ENCODE assay signal across 8 cellular contexts in genomic region chr4:112705891-112706839, GRCh38.
A peak's percentile ranks its signal among the peaks of the same experiment; 100 is the strongest.
DNase-seq lines count a peak whose midpoint lies in the region; ATAC-seq and TF ChIP-seq lines count a peak whose summit lies in the region.
"Not testable (repeated sequence)": the region's sequence is repeated elsewhere in the genome, so short reads cannot be mapped to it uniquely, and the experiment has no call there.

No MANE protein-coding gene starts in this region.

- DNase-seq in GM13977 (ENCODE audit: low spot score) (peak; percentile 50), NCI-H2081 (lab: John Stamatoyannopoulos, UW) (peak; percentile 21 to 57), cerebellum (ENCODE audit: low spot score) (peak; percentile 38), ovary (peak in 3 of 5 donors; percentile 8 to 44 (median 33))
- peak; percentile 9 for DNase-seq in activated CD4-positive, alpha-beta T cell treated with anti-CD3 and anti-CD28 coated beads for 48 hours
- DNase-seq in vagina (ENCODE audit: extremely low spot score in 2 of 2), result not testable (repeated sequence)

- not testable (repeated sequence) for H3K27ac ChIP-seq in ovary, vagina

- peak; percentile 54 for ATAC-seq in HG02642 (IDR thresholded peaks at IDR 0.05; ENCODE audit: poor library complexity, unreplicated experiment)

- H3K4me1 ChIP-seq in iPS-15b (ENCODE audit: control insufficient read depth, insufficient read depth, low read length); ovary (ENCODE audit: insufficient read depth): not testable (repeated sequence)
- H3K4me1 ChIP-seq in vagina, result peaks cover 17% of the 10 kb centered on the region

- 1% methylated on average over 24 to 34 of the region's 74 CpGs for WGBS in ovary, 3 donors

- in situ Hi-C loops in GM13977 (cut with MboI; ENCODE audit: low pct_unique_long_range_greater_than_20kb, low sequenced_read_pairs, unreplicated experiment), result not testable (repeated sequence)

- H3K4me3 ChIP-seq in iPS-15b (ENCODE audit: low read depth, low read length) (peak overlapping the region; percentile 87), ovary (peak overlapping the region; percentile 49), vagina (peak overlapping the region; percentile 51 to 69)

- intact Hi-C loops in ovary (cut with DNase I); vagina (cut with DNase I): not testable (repeated sequence)

- not testable (repeated sequence) for TF ChIP-seq EP300 in ovary (IDR thresholded peaks at IDR 0.05)

- H3K27me3 ChIP-seq in iPS-15b (ENCODE audit: control insufficient read depth, insufficient read depth, low read length); ovary; vagina: not testable (repeated sequence)

- peak overlapping the region; percentile 85 for H3K9ac ChIP-seq in iPS-15b (ENCODE audit: low read depth, low read length)

- H3K9me3 ChIP-seq in iPS-15b (ENCODE audit: control insufficient read depth, insufficient read depth, low read length); ovary; vagina: not testable (repeated sequence)

- not testable (repeated sequence) for TF ChIP-seq POLR2A in ovary (IDR thresholded peaks at IDR 0.05); vagina (IDR thresholded peaks at IDR 0.05)

- not testable (repeated sequence) for H3K36me3 ChIP-seq in iPS-15b (ENCODE audit: control insufficient read depth, insufficient read depth, low read length); ovary; vagina

- TF ChIP-seq CTCF in GM13977 (IDR thresholded peaks at IDR 0.05; ENCODE audit: extremely low read depth, insufficient read depth, missing control alignments); ovary (IDR thresholded peaks at IDR 0.05); vagina (IDR thresholded peaks at IDR 0.05): not testable (repeated sequence)
